19 cellular contexts compared by ENCODE assay signal in the genomic region with DNA sequence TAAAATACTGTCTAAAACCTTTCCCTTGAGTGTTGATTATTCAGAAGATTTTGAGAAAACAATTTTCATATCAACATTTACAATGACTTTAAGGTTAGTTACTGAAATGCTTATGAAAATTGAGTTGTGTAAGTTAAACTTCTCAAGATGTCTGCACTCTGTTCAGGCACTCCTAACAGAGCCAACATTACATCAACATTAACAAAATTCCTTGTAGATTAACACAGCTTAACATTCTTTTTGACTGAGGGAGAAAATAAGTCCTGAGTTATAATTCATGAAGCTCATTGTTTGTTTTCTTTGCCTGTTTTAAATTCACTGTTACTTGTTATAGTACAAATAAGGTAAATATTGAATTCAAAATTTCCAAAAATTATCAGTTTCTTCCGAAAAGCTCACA. TPM values are rescaled to one million over a fixed set of nuclear protein-coding genes. Genes with fewer than 3 reads are reported as not detected.
A peak's percentile ranks its signal among the peaks of the same experiment; 100 is the strongest.
DNase-seq lines count a peak whose midpoint lies in the region; ATAC-seq and TF ChIP-seq lines count a peak whose summit lies in the region.
"Had no signal": no experiment of that assay in that cellular context is flagged by ENCODE, and none has a peak within 500 bp of the region (broad histone marks: within the 10 kb centered on the region; RNA-seq: fewer than 3 reads in every experiment).

No MANE protein-coding gene starts in this region.

- H3K4me1 ChIP-seq in SJSA1 (replicated peaks) (peaks cover 18% of the 10 kb centered on the region), esophagus muscularis mucosa (peaks cover 4 to 19% (median 16%) of the 10 kb centered on the region in 4 donors)

- H3K4me1 Mint-ChIP-seq in mesothelial cell of epicardium, result peaks cover 17% of the 10 kb centered on the region

- peak; percentile 34 for DNase-seq in AG08395 (ENCODE audit: low spot score)
- DNase-seq in SJSA1 (ENCODE audit: low read depth in 1 of 2, low spot score in 2 of 2), result peak in 1 of 2 experiments; percentile 55
- no peak for DNase-seq in esophagus muscularis mucosa (ENCODE audit: extremely low spot score)
- DNase-seq in mesothelial cell of epicardium (ENCODE audit: low spot score in 2 of 2, unreplicated experiment in 2 of 2), result no peak
- DNase-seq in SKM-1 treated with dmso at 0.1 percent for 144 hours (lab: John Stamatoyannopoulos, UW; ENCODE audit: unreplicated experiment), result no peak
- DNase-seq: activated CD4-positive, alpha-beta T cell treated with anti-CD3 and anti-CD28 coated beads, Interleukin-2, amount 50 U/mL, for 48 hours; activated T-cell treated with anti-CD3 and anti-CD28 coated beads, Interleukin-2, amount 50 U/mL, for 48 hours; dermis blood vessel endothelial cell; midbrain; NCI-H69; OCI-M1; stimulated activated CD4-positive, alpha-beta T cell treated with anti-CD3 and anti-CD28 coated beads, Interleukin-4, amount 100 ng/mL, for 24 hours had no signal

- TF ChIP-seq CTCF in esophagus muscularis mucosa (IDR thresholded peaks at IDR 0.05), result no peak
- no peak for TF ChIP-seq CTCF in mesothelial cell of epicardium (IDR thresholded peaks at IDR 0.05; ENCODE audit: unreplicated experiment)

- 54% methylated on average over 1 of the region's 1 CpG for WGBS in esophagus muscularis mucosa

- peaks cover 38% of the 10 kb centered on the region for H3K36me3 Mint-ChIP-seq in mesothelial cell of epicardium

- H3K27ac Mint-ChIP-seq in mesothelial cell of epicardium, result peak overlapping the region; percentile 71
- H3K27ac Mint-ChIP-seq: IgD-negative memory B cell had no signal

- TF ChIP-seq POLR2A in esophagus muscularis mucosa (IDR thresholded peaks at IDR 0.05; ENCODE audit: low read depth), result no peak

- intact Hi-C loops in esophagus muscularis mucosa (cut with DNase I), result no loop called here

- H3K4me3 Mint-ChIP-seq in mesothelial cell of epicardium, result no peak overlapping the region
- H3K4me3 Mint-ChIP-seq: IgD-negative memory B cell had no signal

- H3K9me3 ChIP-seq in SJSA1 (replicated peaks), result no peaks in the 10 kb centered on the region
- peaks cover 0 to 10% (median 5%) of the 10 kb centered on the region in 4 donors for H3K9me3 ChIP-seq in esophagus muscularis mucosa
- H3K9me3 ChIP-seq: neutrophil had no signal

- H3K27me3 ChIP-seq in SJSA1 (replicated peaks) (no peaks in the 10 kb centered on the region), esophagus muscularis mucosa (no peaks in the 10 kb centered on the region)
- H3K27me3 ChIP-seq: neutrophil, tibial nerve had no signal

- no peak overlapping the region for H3K4me3 ChIP-seq in SJSA1
- H3K4me3 ChIP-seq in esophagus muscularis mucosa, result no peak overlapping the region
- H3K4me3 ChIP-seq: tibial nerve had no signal

- H3K27me3 Mint-ChIP-seq in mesothelial cell of epicardium (ENCODE audit: low read depth), result no peaks in the 10 kb centered on the region
- H3K27me3 Mint-ChIP-seq: IgD-negative memory B cell had no signal

- TF ChIP-seq EP300 in esophagus muscularis mucosa (IDR thresholded peaks at IDR 0.05), result no peak

- ATAC-seq in HG02642 (IDR thresholded peaks at IDR 0.05; ENCODE audit: poor library complexity, unreplicated experiment), result no peak
- no peak for ATAC-seq in HG02852 (IDR thresholded peaks at IDR 0.05; ENCODE audit: unreplicated experiment)
- ATAC-seq in GM18909 (IDR thresholded peaks at IDR 0.05; ENCODE audit: poor library complexity, unreplicated experiment), result no peak

- H3K27ac ChIP-seq in SJSA1, result peak overlapping the region; percentile 87
- H3K27ac ChIP-seq in esophagus muscularis mucosa (replicated peaks in 1 of 4), result peak overlapping the region; percentile 32 to 51 (median 44)
- H3K27ac ChIP-seq: neutrophil, tibial nerve had no signal

- H3K9me3 Mint-ChIP-seq in mesothelial cell of epicardium, result peaks cover 32% of the 10 kb centered on the region

- peaks cover 11% of the 10 kb centered on the region for H3K36me3 ChIP-seq in SJSA1
- peaks cover 0 to 25% (median 7%) of the 10 kb centered on the region in 4 donors for H3K36me3 ChIP-seq in esophagus muscularis mucosa

RNA-seq across cellular contexts. Expression of a gene that starts 9.0 kb away (rescaled TPM):
- total RNA-seq in SJSA1 (2014; rRNA removed; shearing (Covaris generic)), result 0.18 TPM in 1 of 2 replicates, not detected in the other
- total RNA-seq in esophagus muscularis mucosa, result 1 to 10 TPM in 1 of 4 donors, under 1 TPM in 3; 0.42 to 2.2 (median 0.84) TPM
- 0.13 TPM in 2 of 3 replicates, not detected in the other for total RNA-seq in mesothelial cell of epicardium
- total RNA-seq: G401 had no signal

RNA-seq across cellular contexts. Expression of a gene that starts 53.5 kb away (rescaled TPM):
- 6.4 and 15.3 TPM in 2 replicates for total RNA-seq in SJSA1 (2014; rRNA removed; shearing (Covaris generic))
- total RNA-seq in esophagus muscularis mucosa (10 to 100 TPM; 14.1 to 26.6 (median 17.2) TPM), mesothelial cell of epicardium (20.3 to 21.8 TPM (median 21.4 TPM) in 3 replicates)

RNA-seq across cellular contexts. Expression of a gene that starts 54.0 kb away (rescaled TPM):
- 45.0 and 58.7 TPM in 2 replicates for total RNA-seq in SJSA1 (2014; rRNA removed; shearing (Covaris generic))
- total RNA-seq in esophagus muscularis mucosa (10 to 100 TPM; 23.7 to 42.2 (median 31.7) TPM), mesothelial cell of epicardium (37.4 to 42.2 TPM (median 37.9 TPM) in 3 replicates)
